Comparison of ENCODE assay signal across 8 cellular contexts in the genomic region with DNA sequence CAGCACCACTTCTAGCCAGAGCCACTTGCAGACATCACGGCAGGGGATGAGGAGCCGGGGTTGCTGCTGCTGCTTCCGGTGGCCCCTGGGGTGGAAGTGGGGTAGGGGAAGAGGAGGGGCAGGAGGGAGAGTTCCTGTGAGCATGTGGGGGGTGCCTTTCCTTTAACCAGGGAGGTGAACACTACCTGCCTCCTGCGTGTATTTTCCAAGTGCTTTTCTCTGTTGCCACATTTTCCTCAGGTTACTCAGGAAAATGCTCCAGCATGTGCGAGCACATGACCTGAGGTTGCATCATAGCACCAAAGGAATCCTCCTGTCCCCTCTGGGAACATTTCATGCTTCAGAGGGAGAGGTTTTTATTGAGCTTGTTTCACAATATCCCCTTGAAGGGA. TPM values are rescaled to one million over a fixed set of nuclear protein-coding genes. Genes with fewer than 3 reads are reported as not detected.
DNase-seq lines count a peak whose midpoint lies in the region; ATAC-seq and TF ChIP-seq lines count a peak whose summit lies in the region.

No MANE protein-coding gene starts in this region.

- no peaks in the 10 kb centered on the region for H3K27me3 ChIP-seq in heart right ventricle

- H3K36me3 ChIP-seq in heart right ventricle, result peaks cover 0 to 93% (median 13%) of the 10 kb centered on the region in 9 donors

- peaks cover 9 to 46% (median 29%) of the 10 kb centered on the region in 9 donors for H3K4me1 ChIP-seq in heart right ventricle

- intact Hi-C loops in heart right ventricle (cut with DNase I), result no loop called here

- peak overlapping the region; percentile 47 for H3K4me3 ChIP-seq in NB4 (ENCODE audit: low read depth, low read length)
- peak overlapping the region in 1 of 10 donors; percentile 0 for H3K4me3 ChIP-seq in heart right ventricle

- no peaks in the 10 kb centered on the region for H3K9me3 ChIP-seq in heart right ventricle

- peak; percentile 54 for TF ChIP-seq POLR2A in NB4 (IDR thresholded peaks at IDR 0.05; ENCODE audit: extremely low read depth, insufficient read length)

- DNase-seq in A172 (ENCODE audit: low spot score), result peak; percentile 47
- peak; percentile 92 for DNase-seq in NB4 (ENCODE audit: low read depth)
- peak; percentile 70 for DNase-seq in activated gamma-delta T cell treated with Interleukin-2 at 50 U/mL for 16 hours
- DNase-seq in heart right ventricle, result peak in 1 of 2 donors; percentile 27
- DNase-seq in stimulated activated CD4-positive, alpha-beta T cell treated with anti-CD3 and anti-CD28 coated beads, Interleukin-2, amount 100 ng/mL, for 24 hours, result peak; percentile 43 to 61
- DNase-seq in NCI-H146 treated with DMSO at 0.1 percent for 48 hours (lab: John Stamatoyannopoulos, UW; ENCODE audit: unreplicated experiment), result no peak

- ATAC-seq in heart right ventricle (peak in 7 of 8 donors; percentile 32 to 78 (median 40)), GM19023 (IDR thresholded peaks at IDR 0.05; ENCODE audit: unreplicated experiment) (no peak), HG03354 (IDR thresholded peaks at IDR 0.05; ENCODE audit: poor library complexity, severe bottlenecking, unreplicated experiment) (no peak)

- H3K27ac ChIP-seq in heart right ventricle, result peak overlapping the region; percentile 7 to 88 (median 78)

- 37 to 50% methylated on average over 5 of the region's 5 CpGs for WGBS in heart right ventricle, 2 donors

- TF ChIP-seq CTCF in NB4 (IDR thresholded peaks at IDR 0.05; ENCODE audit: low read depth, low read length) (no peak), heart right ventricle (IDR thresholded peaks at IDR 0.05) (no peak)

RNA-seq across cellular contexts. Expression of a gene that starts 12.2 kb away (rescaled TPM):
- total RNA-seq in A172 (2014; rRNA removed; shearing (Covaris generic)), result 26.6 and 31.2 TPM in 2 replicates
- total RNA-seq in heart right ventricle, result 10 to 100 TPM; 22.2 to 28.7 (median 23.6) TPM
- 10 to 100 TPM; 15.4 to 27.5 TPM for polyA plus RNA-seq in heart right ventricle

Comparison
In these comparisons a context has a peak if more than half of its experiments do, and no peak if none do; other contexts are left out.
1. ATAC-seq: peak in heart right ventricle (7 of 8); none in GM19023 (single experiment) and HG03354 (single experiment).